Comparison of ENCODE assay signal across 14 cellular contexts in the genomic region with DNA sequence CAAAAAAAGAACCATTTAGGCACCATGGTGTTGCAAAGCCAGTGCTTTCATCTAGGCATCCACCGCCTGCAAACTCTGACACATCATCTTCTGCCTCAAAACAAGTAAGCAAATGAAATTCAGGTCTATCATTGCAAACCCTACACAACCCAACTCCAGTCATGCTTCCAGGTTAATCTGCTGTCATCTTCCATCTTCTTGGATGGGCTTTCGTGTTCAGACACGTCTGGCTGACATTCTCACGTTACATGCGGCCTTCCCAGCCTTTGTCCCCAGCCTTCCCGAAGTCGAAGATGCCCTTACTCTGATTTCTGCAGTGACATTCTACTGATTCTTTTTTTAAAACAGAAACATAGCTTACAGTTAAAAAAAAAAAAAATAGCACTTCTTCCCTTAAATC. TPM values are rescaled to one million over a fixed set of nuclear protein-coding genes. Genes with fewer than 3 reads are reported as not detected.
DNase-seq lines count a peak whose midpoint lies in the region; ATAC-seq and TF ChIP-seq lines count a peak whose summit lies in the region.
"Had no signal": no experiment of that assay in that cellular context is flagged by ENCODE, and none has a peak within 500 bp of the region (broad histone marks: within the 10 kb centered on the region; RNA-seq: fewer than 3 reads in every experiment).

No MANE protein-coding gene starts in this region.

- TF ChIP-seq CTCF in left ventricle myocardium inferior (IDR thresholded peaks at IDR 0.05; ENCODE audit: borderline replicate concordance), result no peak
- no peak for TF ChIP-seq CTCF in vagina (IDR thresholded peaks at IDR 0.05)

- DNase-seq in left ventricle myocardium inferior (no peak), cardiac septum (ENCODE audit: low spot score) (no peak), immature natural killer cell (no peak), vagina (ENCODE audit: extremely low spot score in 2 of 2) (no peak), NCI-H1092 (lab: John Stamatoyannopoulos, UW) (no peak), KG1 (lab: John Stamatoyannopoulos, UW) (no peak), nucleus accumbens (lab: John Stamatoyannopoulos, UW) (no peak)
- DNase-seq: activated CD8-positive, alpha-beta memory T cell treated with anti-CD3 and anti-CD28 coated beads, Interleukin-2, amount 50 U/mL, for 48 hours; DND-41; islet precursor cell; NCI-H2081 treated with DMSO at 0.1 percent for 48 hours; stimulated activated CD4-positive, alpha-beta T cell treated with anti-CD3 and anti-CD28 coated beads, Interleukin-1b, Interleukin-23, amount 100 ng/mL, for 48 hours; WERI-Rb-1 had no signal

- TF ChIP-seq POLR2A in vagina (IDR thresholded peaks at IDR 0.05), result no peak

- H3K27me3 Mint-ChIP-seq in activated T-helper 17 cell treated with anti-CD3 and anti-CD28 coated beads, Interleukin-2, amount 50 U/mL, for 72 hours, result no peaks in the 10 kb centered on the region
- peaks cover 22 to 34% (median 25%) of the 10 kb centered on the region in 3 donors for H3K27me3 Mint-ChIP-seq in immature natural killer cell (ENCODE audit: low read depth in 3 of 3)

- no peaks in the 10 kb centered on the region for H3K9me3 ChIP-seq in left ventricle myocardium inferior (replicated peaks)
- H3K9me3 ChIP-seq in vagina, result no peaks in the 10 kb centered on the region

- H3K27ac Mint-ChIP-seq in activated T-helper 17 cell treated with anti-CD3 and anti-CD28 coated beads, Interleukin-2, amount 50 U/mL, for 72 hours, result peak overlapping the region; percentile 42
- H3K27ac Mint-ChIP-seq in immature natural killer cell, result peak overlapping the region in 3 of 6 donors; percentile 23 to 76 (median 38)

- H3K36me3 ChIP-seq in left ventricle myocardium inferior (no peaks in the 10 kb centered on the region), vagina (no peaks in the 10 kb centered on the region)
- H3K36me3 ChIP-seq: WERI-Rb-1 had no signal

- H3K4me1 Mint-ChIP-seq in activated T-helper 17 cell treated with anti-CD3 and anti-CD28 coated beads, Interleukin-2, amount 50 U/mL, for 72 hours, result peaks cover 75% of the 10 kb centered on the region
- peaks cover 91 to 94% of the 10 kb centered on the region in 2 donors for H3K4me1 Mint-ChIP-seq in immature natural killer cell

- H3K4me1 ChIP-seq in left ventricle myocardium inferior (peaks cover 98% of the 10 kb centered on the region), vagina (peaks cover 100% of the 10 kb centered on the region)

- peak overlapping the region; percentile 33 for H3K27ac ChIP-seq in left ventricle myocardium inferior (replicated peaks)
- peak overlapping the region; percentile 61 for H3K27ac ChIP-seq in vagina

- ATAC-seq in activated T-helper 17 cell treated with anti-CD3 and anti-CD28 coated beads, Interleukin-2, amount 50 U/mL, for 72 hours (replicated peaks), result no peak

- no peaks in the 10 kb centered on the region for H3K27me3 ChIP-seq in left ventricle myocardium inferior (ENCODE audit: low read depth)
- no peaks in the 10 kb centered on the region for H3K27me3 ChIP-seq in vagina

- no peaks in the 10 kb centered on the region for H3K9me3 Mint-ChIP-seq in activated T-helper 17 cell treated with anti-CD3 and anti-CD28 coated beads, Interleukin-2, amount 50 U/mL, for 72 hours
- H3K9me3 Mint-ChIP-seq in immature natural killer cell, result no peaks in the 10 kb centered on the region

- H3K4me3 ChIP-seq in left ventricle myocardium inferior, result no peak overlapping the region
- no peak overlapping the region for H3K4me3 ChIP-seq in vagina

- intact Hi-C loops in left ventricle myocardium inferior (cut with micrococcal nuclease) (loop anchor here (10.0 kb wide), 1 partner anchor 147 kb away; no protein-coding TSS in a partner anchor), cardiac septum (cut with DNase I) (no loop called here), vagina (cut with DNase I) (no loop called here)

- H3K4me3 Mint-ChIP-seq in activated T-helper 17 cell treated with anti-CD3 and anti-CD28 coated beads, Interleukin-2, amount 50 U/mL, for 72 hours, result peak overlapping the region; percentile 97
- peak overlapping the region; percentile 3 to 80 (median 80) for H3K4me3 Mint-ChIP-seq in immature natural killer cell

- peaks cover 73% of the 10 kb centered on the region for H3K36me3 Mint-ChIP-seq in activated T-helper 17 cell treated with anti-CD3 and anti-CD28 coated beads, Interleukin-2, amount 50 U/mL, for 72 hours (ENCODE audit: low read depth)
- peaks cover 0 to 5% (median 0%) of the 10 kb centered on the region in 3 donors for H3K36me3 Mint-ChIP-seq in immature natural killer cell

RNA-seq across cellular contexts. Expression of a gene that starts 8.8 kb away (rescaled TPM):
- total RNA-seq in left ventricle myocardium inferior (63.8 TPM), cardiac septum (77.9 TPM), vagina (135 TPM)
- 100 to 1,000 TPM; 166 to 178 TPM for total RNA-seq in activated T-helper 17 cell treated with anti-CD3 and anti-CD28 coated beads, Interleukin-2, amount 50 U/mL, for 72 hours
- polyA plus RNA-seq in immature natural killer cell, result 10 to 100 TPM in 1 of 3 donors, 1 to 10 TPM in 2; 3.7 to 14.3 (median 8.5) TPM

RNA-seq across cellular contexts. Expression of a gene that starts 26.6 kb away (rescaled TPM):
- total RNA-seq in left ventricle myocardium inferior (104 TPM), cardiac septum (89.5 TPM), vagina (119 TPM)
- total RNA-seq in activated T-helper 17 cell treated with anti-CD3 and anti-CD28 coated beads, Interleukin-2, amount 50 U/mL, for 72 hours, result 100 to 1,000 TPM; 115 to 135 TPM
- polyA plus RNA-seq in immature natural killer cell, result 10 to 100 TPM; 39.7 to 48.4 (median 41.0) TPM
